22 cellular contexts compared by ENCODE assay signal in genomic region chr15:57606816-57607215, GRCh38. TPM values are rescaled to one million over a fixed set of nuclear protein-coding genes. Genes with fewer than 3 reads are reported as not detected.
DNase-seq lines count a peak whose midpoint lies in the region; ATAC-seq and TF ChIP-seq lines count a peak whose summit lies in the region.
"Had no signal": no experiment of that assay in that cellular context is flagged by ENCODE, and none has a peak within 500 bp of the region (broad histone marks: within the 10 kb centered on the region; RNA-seq: fewer than 3 reads in every experiment).

No MANE protein-coding gene starts in this region.

- H3K27ac Mint-ChIP-seq in Calu3 (ENCODE audit: unreplicated experiment) (peak overlapping the region; percentile 77), naive B cell (peak overlapping the region in 4 of 6 donors; percentile 1 to 71 (median 30))
- H3K27ac Mint-ChIP-seq: brain, CD14-positive monocyte, natural killer cell had no signal

- DNase-seq in Calu3 (no peak), RWPE2 (ENCODE audit: low spot score) (no peak), esophagus squamous epithelium (lab: John Stamatoyannopoulos, UW) (no peak), naive B cell (no peak), amniotic stem cell (lab: John Stamatoyannopoulos, UW) (no peak), hepatic stellate cell (ENCODE audit: low spot score) (no peak), activated T-cell treated with anti-CD3 and anti-CD28 coated beads for 4 hours (no peak), NCI-H2227 treated with DMSO at 0.1 percent for 48 hours (lab: John Stamatoyannopoulos, UW) (no peak)
- DNase-seq: activated CD4-positive, alpha-beta T cell treated with anti-CD3 and anti-CD28 coated beads, Interleukin-2, amount 50 U/mL, for 4 hours; activated effector memory CD4-positive, alpha-beta T cell treated with Interleukin-2 at 50 U/mL for 16 hours; GOT3; hippocampal formation; natural killer cell; NCI-H1092 treated with DMSO at 0.1 percent for 48 hours; NCI-H2029 treated with DMSO at 0.1 percent for 48 hours; NCI-H446; NK-92 treated with Interleukin-12 subunit alpha and Interleukin-12 subunit beta, amount 100 ng/mL, for 24 hours; stimulated activated CD4-positive, alpha-beta T cell treated with anti-CD3 and anti-CD28 coated beads, Interleukin-15, amount 100 ng/mL, for 24 hours; substantia nigra had no signal

- no peaks in the 10 kb centered on the region for H3K9me3 ChIP-seq in RWPE2 (ENCODE audit: severe bottlenecking)
- no peaks in the 10 kb centered on the region for H3K9me3 ChIP-seq in esophagus squamous epithelium

- no peak for ATAC-seq in RWPE2 (ENCODE audit: low read depth)
- no peak for ATAC-seq in naive B cell (ENCODE audit: low read depth in 2 of 2)
- ATAC-seq: natural killer cell had no signal

- no peak overlapping the region for H3K4me3 ChIP-seq in RWPE2 (ENCODE audit: severe bottlenecking)
- no peak overlapping the region for H3K4me3 ChIP-seq in esophagus squamous epithelium
- H3K4me3 ChIP-seq: SK-N-MC had no signal

- no peak for TF ChIP-seq POLR2A in esophagus squamous epithelium (IDR thresholded peaks at IDR 0.05)

- H3K4me3 Mint-ChIP-seq in Calu3 (ENCODE audit: low read depth, unreplicated experiment) (no peak overlapping the region), naive B cell (no peak overlapping the region)
- H3K4me3 Mint-ChIP-seq: brain, CD14-positive monocyte, natural killer cell had no signal

- H3K27ac ChIP-seq in RWPE2 (ENCODE audit: poor library complexity, severe bottlenecking) (peak overlapping the region; percentile 61), esophagus squamous epithelium (peak overlapping the region in 3 of 4 donors; percentile 17 to 36 (median 30))
- H3K27ac ChIP-seq: SK-N-MC had no signal

- no peak for TF ChIP-seq CTCF in Calu3 (IDR thresholded peaks at IDR 0.05; ENCODE audit: unreplicated experiment)
- TF ChIP-seq CTCF in RWPE2 (IDR thresholded peaks at IDR 0.05; ENCODE audit: poor library complexity, severe bottlenecking), result no peak
- TF ChIP-seq CTCF in esophagus squamous epithelium (IDR thresholded peaks at IDR 0.05), result no peak

- H3K4me1 Mint-ChIP-seq in Calu3 (ENCODE audit: low read depth, unreplicated experiment) (peaks cover 61% of the 10 kb centered on the region), naive B cell (peaks cover 0 to 5% (median 0%) of the 10 kb centered on the region in 3 donors)
- H3K4me1 Mint-ChIP-seq: natural killer cell had no signal

- H3K36me3 ChIP-seq in RWPE2 (ENCODE audit: low read depth) (0 out of 2 replicates have a peak, but pooled peaks cover 5% of the 10 kb centered on the region), esophagus squamous epithelium (peaks cover 0 to 10% (median 0%) of the 10 kb centered on the region in 3 donors)

- H3K36me3 Mint-ChIP-seq in Calu3 (ENCODE audit: insufficient read depth, unreplicated experiment) (peaks cover 6% of the 10 kb centered on the region), naive B cell (peaks cover 0 to 6% of the 10 kb centered on the region in 2 donors)
- H3K36me3 Mint-ChIP-seq: brain, CD14-positive monocyte, natural killer cell had no signal

- H3K4me1 ChIP-seq in RWPE2 (ENCODE audit: insufficient read depth, poor library complexity, severe bottlenecking) (peaks cover 46% of the 10 kb centered on the region), esophagus squamous epithelium (peaks cover 5 to 41% (median 24%) of the 10 kb centered on the region in 3 donors)

- WGBS in esophagus squamous epithelium, 2 donors, result 90% methylated on average over 1 of the region's 1 CpG; no CpG with 5 or more reads in 1 of the 2 donors

- CTCF ChIA-PET in Calu3 (lab: Charles Lee), result interaction anchor here (0.6 kb wide), 1 partner anchor 69 kb away, joined by 3 read pairs; no protein-coding TSS in a partner anchor

- no peaks in the 10 kb centered on the region for H3K9me3 Mint-ChIP-seq in Calu3 (ENCODE audit: low read depth, unreplicated experiment)
- no peaks in the 10 kb centered on the region for H3K9me3 Mint-ChIP-seq in naive B cell
- H3K9me3 Mint-ChIP-seq: brain, natural killer cell had no signal

- intact Hi-C loops in Calu3 (cut with micrococcal nuclease; ENCODE audit: unreplicated experiment), result loop anchor here (2.0 kb wide), 1 partner anchor 16 kb away; the partner anchor contains the start of gene MYZAP
- intact Hi-C loops in esophagus squamous epithelium (cut with DNase I), result no loop called here

- no TSS peak for BruUV-seq in Calu3 (replicated peaks; lab: Mats Ljungman, UMichigan)

- H3K27me3 ChIP-seq in RWPE2 (ENCODE audit: insufficient read depth, poor library complexity, severe bottlenecking) (no peaks in the 10 kb centered on the region), esophagus squamous epithelium (no peaks in the 10 kb centered on the region)

- H3K27me3 Mint-ChIP-seq in Calu3 (ENCODE audit: unreplicated experiment) (no peaks in the 10 kb centered on the region), naive B cell (peaks cover 0 to under 1% (median 0%) of the 10 kb centered on the region in 3 donors)

RNA-seq across cellular contexts. Expression of gene MYZAP, which starts 15.1 kb away (rescaled TPM):
- total RNA-seq in Calu3 (2022) (5.1 and 6.9 TPM in 2 replicates), esophagus squamous epithelium (10 to 100 TPM; 21.2 to 36.0 (median 26.5) TPM)
- polyA plus RNA-seq in naive B cell (ENCODE audit: low read depth in 6 of 6), result 10 to 100 TPM in 2 of 6 donors, 1 to 10 TPM in 4; 4.5 to 15.3 (median 7.4) TPM
- total RNA-seq: natural killer cell had no signal
